ENCODE assay signal across 19 cellular contexts in genomic region chr16:20114356-20114755, GRCh38. TPM values are rescaled to one million over a fixed set of nuclear protein-coding genes. Genes with fewer than 3 reads are reported as not detected.
DNase-seq lines count a peak whose midpoint lies in the region; ATAC-seq and TF ChIP-seq lines count a peak whose summit lies in the region.
"Had no signal": no experiment of that assay in that cellular context is flagged by ENCODE, and none has a peak within 500 bp of the region (broad histone marks: within the 10 kb centered on the region; RNA-seq: fewer than 3 reads in every experiment).

No MANE protein-coding gene starts in this region.

- TF ChIP-seq CTCF in HCT116 (IDR thresholded peaks at IDR 0.05 in 2 of 3, conservative IDR thresholded peaks at IDR 0.05 in 1 of 3; ENCODE audit: borderline replicate concordance in 1 of 3, insufficient read depth in 1 of 3, low read depth in 2 of 3, low read length in 2 of 3) (no peak), smooth muscle cell (IDR thresholded peaks at IDR 0.05; ENCODE audit: borderline replicate concordance, insufficient read depth, poor library complexity, severe bottlenecking) (no peak), GM10248 (IDR thresholded peaks at IDR 0.05; ENCODE audit: control extremely low read depth, extremely low read depth, low read depth, missing control alignments) (no peak), ovary (IDR thresholded peaks at IDR 0.05) (no peak)

- whole genome bisulfite sequencing in smooth muscle cell (ENCODE audit: low lambda C conversion rate) = 43% methylated on average over 8 of the region's 8 CpGs
- WGBS in ovary, 3 donors = 74 to 82% (median 75%) methylated on average over 8 of the region's 8 CpGs

- H2AFZ ChIP-seq in HCT116 (ENCODE audit: low read depth, low read length, poor library complexity, severe bottlenecking) = no peak overlapping the region
- no peak overlapping the region for H2AFZ ChIP-seq in smooth muscle cell (ENCODE audit: low read depth)

- H3F3A ChIP-seq in smooth muscle cell (ENCODE audit: low read depth) = no peaks in the 10 kb centered on the region

- H3K36me3 ChIP-seq in HCT116 (ENCODE audit: control insufficient read depth in 1 of 2, insufficient read depth in 2 of 2, low read length in 2 of 2) = no peaks in the 10 kb centered on the region
- H3K36me3 ChIP-seq in smooth muscle cell (ENCODE audit: low read depth) = no peaks in the 10 kb centered on the region
- H3K36me3 ChIP-seq in ovary = no peaks in the 10 kb centered on the region
- H3K36me3 ChIP-seq: heart right ventricle, suprapubic skin had no signal

- no peaks in the 10 kb centered on the region for H3K9me3 ChIP-seq in HCT116 (ENCODE audit: control insufficient read depth in 1 of 2, insufficient read depth in 1 of 2, low read depth in 1 of 2, low read length in 2 of 2)
- H3K9me3 ChIP-seq in smooth muscle cell (replicated peaks; ENCODE audit: low read depth) = no peaks in the 10 kb centered on the region
- H3K9me3 ChIP-seq in ovary = no peaks in the 10 kb centered on the region
- H3K9me3 ChIP-seq: heart right ventricle, suprapubic skin had no signal

- peaks cover 39% of the 10 kb centered on the region for H3K27me3 ChIP-seq in HCT116 (ENCODE audit: insufficient read depth, low read length)
- H3K27me3 ChIP-seq in smooth muscle cell (ENCODE audit: low read depth) = no peaks in the 10 kb centered on the region
- H3K27me3 ChIP-seq in ovary = no peaks in the 10 kb centered on the region
- H3K27me3 ChIP-seq: suprapubic skin had no signal

- H4K20me1 ChIP-seq in HCT116 (ENCODE audit: insufficient read depth) (no peaks in the 10 kb centered on the region), smooth muscle cell (ENCODE audit: low read depth) (no peaks in the 10 kb centered on the region)

- BruUV-seq in HCT116 (replicated peaks; lab: Mats Ljungman, UMichigan) = no TSS peak

- TF ChIP-seq POLR2A in HCT116 (IDR thresholded peaks at IDR 0.05; ENCODE audit: borderline replicate concordance, extremely low read depth, insufficient read depth, insufficient read length) (no peak), ovary (IDR thresholded peaks at IDR 0.05) (no peak)

- RAD21 ChIA-PET in HCT116 (lab: Charles Lee; ENCODE audit: low non-redundant PET in 1 of 2, low total read pairs in 2 of 2, uncharacterized antibody in 2 of 2, unreplicated experiment in 2 of 2) = no interaction called here

- DNase-seq in HCT116 (ENCODE audit: low read depth, low spot score) (peak; percentile 53), RKO (ENCODE audit: low spot score) (peak; percentile 76), epithelial cell of prostate (ENCODE audit: low read depth, low spot score) (peak; percentile 58), smooth muscle cell (lab: John Stamatoyannopoulos, UW; ENCODE audit: unreplicated experiment) (no peak), GM10248 (ENCODE audit: extremely low spot score) (no peak), NOMO-1 treated with dmso at 0.1 percent for 144 hours (lab: John Stamatoyannopoulos, UW; ENCODE audit: unreplicated experiment) (no peak), ovary (no peak)
- no peak for DNase-seq in activated CD4-positive, alpha-beta T cell treated with anti-CD3 and anti-CD28 coated beads for 48 hours
- DNase-seq: activated CD8-positive, alpha-beta memory T cell treated with anti-CD3 and anti-CD28 coated beads for 24 hours; activated naive CD4-positive, alpha-beta T cell; CD4-positive, alpha-beta memory T cell; heart right ventricle; left ventricle myocardium superior; MV-4-11; natural killer cell had no signal

- H3K4me3 ChIP-seq in HCT116 (replicated peaks in 1 of 2; ENCODE audit: low read depth in 1 of 2, low read length in 2 of 2) (no peak overlapping the region), smooth muscle cell (no peak overlapping the region), ovary (no peak overlapping the region)
- H3K4me3 ChIP-seq: heart right ventricle, skin epidermis, suprapubic skin had no signal

- H3K9ac ChIP-seq in HCT116 (ENCODE audit: low read length) = no peak overlapping the region
- H3K9ac ChIP-seq in smooth muscle cell (ENCODE audit: low read depth) = no peak overlapping the region

- peak overlapping the region; percentile 18 for H3K4me2 ChIP-seq in HCT116 (ENCODE audit: low read length)
- H3K4me2 ChIP-seq in smooth muscle cell = no peak overlapping the region

- no peaks in the 10 kb centered on the region for H3K9me2 ChIP-seq in HCT116 (ENCODE audit: insufficient read depth)

- intact Hi-C loops in HCT116 (cut with micrococcal nuclease) = no loop called here
- intact Hi-C loops in ovary (cut with DNase I) = no loop called here

- no peak for TF ChIP-seq EP300 in ovary (IDR thresholded peaks at IDR 0.05)

- TF ChIP-seq RAD21 in HCT116 (IDR thresholded peaks at IDR 0.05; ENCODE audit: low read depth) = no peak

- CTCF ChIA-PET in HCT116 (lab: Charles Lee) = interaction anchor here (1.0 kb wide), 1 partner anchor 186 kb away, joined by 4 read pairs; no protein-coding TSS in a partner anchor
- CTCF ChIA-PET in GM10248 (lab: Yijun Ruan, JAX) = no interaction called here

- H3K27ac ChIP-seq in HCT116 (ENCODE audit: low read depth, low read length) (no peak overlapping the region), epithelial cell of prostate (no peak overlapping the region), smooth muscle cell (ENCODE audit: low read depth) (peak overlapping the region; percentile 28), ovary (no peak overlapping the region)
- H3K27ac ChIP-seq: heart right ventricle, skin epidermis, suprapubic skin had no signal

- peaks cover 6 to 9% of the 10 kb centered on the region in 2 experiments; a peak in 3 of 4 replicates for H3K4me1 ChIP-seq in HCT116 (ENCODE audit: control insufficient read depth in 1 of 2, insufficient read depth in 2 of 2, low read length in 2 of 2)
- peaks cover 4% of the 10 kb centered on the region for H3K4me1 ChIP-seq in smooth muscle cell (ENCODE audit: low read depth)
- H3K4me1 ChIP-seq in ovary (ENCODE audit: insufficient read depth) = no peaks in the 10 kb centered on the region
- H3K4me1 ChIP-seq: heart right ventricle, suprapubic skin had no signal

- POLR2A ChIA-PET in HCT116 (lab: Charles Lee) = no interaction called here
- POLR2A ChIA-PET in GM10248 (lab: Yijun Ruan, JAX) = no interaction called here

- ATAC-seq in HCT116 = peak; percentile 86
- ATAC-seq: heart right ventricle, left ventricle myocardium superior, natural killer cell had no signal

- H3K79me2 ChIP-seq in HCT116 (ENCODE audit: insufficient read depth, low read length) (no peaks in the 10 kb centered on the region), smooth muscle cell (ENCODE audit: low read depth) (no peaks in the 10 kb centered on the region)

TF ChIP-seq in HCT116, 20 proteins besides CTCF, POLR2A, EP300 and RAD21:
- TF ChIP-seq FOSL1 (IDR thresholded peaks at IDR 0.05; ENCODE audit: low read depth) (peak; percentile 89), TCF7L2 (IDR thresholded peaks at IDR 0.05; ENCODE audit: borderline replicate concordance, extremely low read depth, insufficient read depth, insufficient read length) (peak; percentile 81), JUND (IDR thresholded peaks at IDR 0.05) (peak; percentile 76), SP1 (IDR thresholded peaks at IDR 0.05; ENCODE audit: low read depth) (peak; percentile 67), EZH2 (IDR thresholded peaks at IDR 0.05) (no peak), CBX3 (IDR thresholded peaks at IDR 0.05; ENCODE audit: low read depth) (peak; percentile 53; the same call in 1 of the 2 replicates), CEBPB (IDR thresholded peaks at IDR 0.05; ENCODE audit: low read depth) (no peak; the same call in 1 of the 2 replicates), YY1 (IDR thresholded peaks at IDR 0.05; ENCODE audit: extremely low read depth, insufficient replicate concordance, low read depth, low read length) (no peak), MAX (IDR thresholded peaks at IDR 0.05) (no peak), EZH2phosphoT487 (IDR thresholded peaks at IDR 0.05; ENCODE audit: borderline replicate concordance) (no peak), EGR1 (IDR thresholded peaks at IDR 0.05; ENCODE audit: low read depth) (no peak), SIN3A (IDR thresholded peaks at IDR 0.05; ENCODE audit: low read depth) (0 out of 2 replicates have a peak, but pooled peaks have one; percentile 38), ZFX (IDR thresholded peaks at IDR 0.05) (no peak), ZBTB33 (IDR thresholded peaks at IDR 0.05; ENCODE audit: extremely low read depth, insufficient replicate concordance, low read length) (no peak)

RNA-seq across cellular contexts. Expression of gene GPR139, which starts 40.7 kb away (rescaled TPM):
- total RNA-seq in HCT116 (2021; ENCODE audit: unreplicated experiment) (not detected), smooth muscle cell (not detected in 2 replicates), ovary (not detected)
- not detected in 2 replicates for polyA plus RNA-seq in HCT116 (2012)
- polyA plus RNA-seq in smooth muscle cell (not detected in 2 replicates), ovary (not detected)
- total RNA-seq: cardiac septum; CD4-positive, alpha-beta memory T cell; endothelial cell of umbilical vein; heart right ventricle; left ventricle myocardium superior; natural killer cell; suprapubic skin had no signal
- polyA plus RNA-seq: CD4-positive, alpha-beta memory T cell; endothelial cell of umbilical vein; heart right ventricle had no signal

Comparison
In these comparisons a context has a peak if more than half of its experiments do, and no peak if none do; other contexts are left out.
1. DNase-seq: peak in HCT116 (single experiment), RKO (single experiment) and epithelial cell of prostate (single experiment); none in smooth muscle cell (single experiment), activated CD4-positive, alpha-beta T cell treated with anti-CD3 and anti-CD28 coated beads for 48 hours (single experiment), GM10248 (single experiment), NOMO-1 treated with dmso at 0.1 percent for 144 hours (single experiment) and ovary (0 of 5).